Comparison of ENCODE assay signal across 8 cellular contexts in genomic region chr15:57591822-57592367, GRCh38. TPM values are rescaled to one million over a fixed set of nuclear protein-coding genes. Genes with fewer than 3 reads are reported as not detected.
DNase-seq lines count a peak whose midpoint lies in the region; ATAC-seq, FAIRE-seq and TF ChIP-seq lines count a peak whose summit lies in the region.

Gene MYZAP, plus strand, starts transcription at chr15:57591904. Its CDS starts 131 bp downstream, at chr15:57592035.

- POLR2A ChIA-PET in RWPE1 (lab: Yijun Ruan, JAX; ENCODE audit: low non-redundant PET): no interaction called here

- DNase-seq in D721Med (ENCODE audit: insufficient read length, low spot score): peak; percentile 67
- peak; percentile 85 for DNase-seq in RWPE1 (ENCODE audit: low spot score)
- DNase-seq in activated naive CD8-positive, alpha-beta T cell treated with anti-CD3 and anti-CD28 coated beads, Interleukin-2, amount 50 U/mL, for 24 hours: peak; percentile 33
- DNase-seq in right cardiac atrium: peak; percentile 62 to 88 (median 87)
- DNase-seq in gastrocnemius medialis: peak in 1 of 2 donors; percentile 31
- DNase-seq in activated gamma-delta T cell (lab: John Stamatoyannopoulos, UW): no peak
- DNase-seq in HCEC 1CT: no peak

- H3K9me3 ChIP-seq in right cardiac atrium (ENCODE audit: control insufficient read depth, low read length): no peaks in the 10 kb centered on the region
- H3K9me3 ChIP-seq in gastrocnemius medialis: no peaks in the 10 kb centered on the region

- intact Hi-C loops in right cardiac atrium (cut with DNase I): no loop called here
- intact Hi-C loops in gastrocnemius medialis (cut with DNase I; ENCODE audit: low total_unique reads): no loop called here

- in situ Hi-C loops in gastrocnemius medialis (cut with MboI; ENCODE audit: low sequenced_read_pairs in 4 of 4): no loop called here

- peaks cover 26% of the 10 kb centered on the region for H3K4me1 Mint-ChIP-seq in activated naive CD8-positive, alpha-beta T cell treated with anti-CD3 and anti-CD28 coated beads, Interleukin-2, amount 50 U/mL, for 24 hours

- TF ChIP-seq POLR2A in gastrocnemius medialis (IDR thresholded peaks at IDR 0.05): peak; percentile 13 to 35

- H3K27me3 ChIP-seq in right cardiac atrium (ENCODE audit: control insufficient read depth, insufficient read depth): no peaks in the 10 kb centered on the region
- H3K27me3 ChIP-seq in gastrocnemius medialis: no peaks in the 10 kb centered on the region

- H3K27ac ChIP-seq in RWPE1 (peak within 1 kb of the TSS; percentile 32), right cardiac atrium (ENCODE audit: low read length) (peak within 1 kb of the TSS; percentile 73), gastrocnemius medialis (peak within 1 kb of the TSS in 2 of 4 donors; percentile 32 to 54)

- ATAC-seq in activated naive CD8-positive, alpha-beta T cell treated with anti-CD3 and anti-CD28 coated beads, Interleukin-2, amount 50 U/mL, for 24 hours: peak; percentile 58
- peak; percentile 64 to 73 for ATAC-seq in right cardiac atrium
- peak; percentile 46 to 64 for ATAC-seq in gastrocnemius medialis
- no peak for ATAC-seq in GM19397 (IDR thresholded peaks at IDR 0.05; ENCODE audit: unreplicated experiment)

- H3K4me1 ChIP-seq in right cardiac atrium (ENCODE audit: control insufficient read depth, insufficient read depth, low read length) (peaks cover 22% of the 10 kb centered on the region), gastrocnemius medialis (peaks cover 17 to 22% of the 10 kb centered on the region in 2 donors)

- WGBS in right cardiac atrium: 2% methylated on average over 58 of the region's 58 CpGs

- peaks cover 28% of the 10 kb centered on the region for H3K27me3 Mint-ChIP-seq in activated naive CD8-positive, alpha-beta T cell treated with anti-CD3 and anti-CD28 coated beads, Interleukin-2, amount 50 U/mL, for 24 hours

- H3K27ac Mint-ChIP-seq in activated naive CD8-positive, alpha-beta T cell treated with anti-CD3 and anti-CD28 coated beads, Interleukin-2, amount 50 U/mL, for 24 hours: no peak within 1 kb of the TSS

- FAIRE-seq in D721Med (lab: Jason Lieb, UNC): no peak

- TF ChIP-seq CTCF in D721Med (IDR thresholded peaks at IDR 0.05; ENCODE audit: insufficient read depth, missing control alignments): no peak
- no peak for TF ChIP-seq CTCF in RWPE1 (conservative IDR thresholded peaks at IDR 0.05; ENCODE audit: low read depth)
- TF ChIP-seq CTCF in gastrocnemius medialis (IDR thresholded peaks at IDR 0.05 in 4 of 5, conservative IDR thresholded peaks at IDR 0.05 in 1 of 5): no peak

- H3K4me3 ChIP-seq in right cardiac atrium (ENCODE audit: low read length) (peak within 1 kb of the TSS; percentile 62), gastrocnemius medialis (peak within 1 kb of the TSS; percentile 54 to 65 (median 57))

- H3K36me3 Mint-ChIP-seq in activated naive CD8-positive, alpha-beta T cell treated with anti-CD3 and anti-CD28 coated beads, Interleukin-2, amount 50 U/mL, for 24 hours (ENCODE audit: low read depth): no peaks in the 10 kb centered on the region

- H3K36me3 ChIP-seq in gastrocnemius medialis: no peaks in the 10 kb centered on the region

- peak within 1 kb of the TSS; percentile 54 for H3K4me3 Mint-ChIP-seq in activated naive CD8-positive, alpha-beta T cell treated with anti-CD3 and anti-CD28 coated beads, Interleukin-2, amount 50 U/mL, for 24 hours

- CTCF ChIA-PET in RWPE1 (lab: Yijun Ruan, JAX): interaction anchor here (0.8 kb wide), 1 partner anchor 115 kb away, joined by 3 read pairs; no protein-coding TSS in a partner anchor

- no peaks in the 10 kb centered on the region for H3K9me3 Mint-ChIP-seq in activated naive CD8-positive, alpha-beta T cell treated with anti-CD3 and anti-CD28 coated beads, Interleukin-2, amount 50 U/mL, for 24 hours

RNA-seq across cellular contexts. Expression of gene MYZAP, which starts in this region (rescaled TPM):
- total RNA-seq in right cardiac atrium: 100 to 1,000 TPM; 557 to 764 (median 622) TPM
- polyA plus RNA-seq in right cardiac atrium: 558 TPM
- 1 to 10 TPM; 1.3 to 9.4 (median 1.4) TPM for total RNA-seq in gastrocnemius medialis

Comparison
In these comparisons a context has a peak if more than half of its experiments do, and no peak if none do; other contexts are left out.
1. RNA of gene MYZAP (total RNA-seq): 557 to 764 TPM in right cardiac atrium; 1.3 to 9.4 TPM in gastrocnemius medialis; every median in the first group is over 10 times any median in the second.
2. DNase-seq: peak in D721Med (single experiment), RWPE1 (single experiment), activated naive CD8-positive, alpha-beta T cell treated with anti-CD3 and anti-CD28 coated beads, Interleukin-2, amount 50 U/mL, for 24 hours (single experiment) and right cardiac atrium (3 of 3); none in activated gamma-delta T cell (single experiment) and HCEC 1CT (single experiment).